Comparison of ENCODE assay signal across 10 cellular contexts in the genomic region with DNA sequence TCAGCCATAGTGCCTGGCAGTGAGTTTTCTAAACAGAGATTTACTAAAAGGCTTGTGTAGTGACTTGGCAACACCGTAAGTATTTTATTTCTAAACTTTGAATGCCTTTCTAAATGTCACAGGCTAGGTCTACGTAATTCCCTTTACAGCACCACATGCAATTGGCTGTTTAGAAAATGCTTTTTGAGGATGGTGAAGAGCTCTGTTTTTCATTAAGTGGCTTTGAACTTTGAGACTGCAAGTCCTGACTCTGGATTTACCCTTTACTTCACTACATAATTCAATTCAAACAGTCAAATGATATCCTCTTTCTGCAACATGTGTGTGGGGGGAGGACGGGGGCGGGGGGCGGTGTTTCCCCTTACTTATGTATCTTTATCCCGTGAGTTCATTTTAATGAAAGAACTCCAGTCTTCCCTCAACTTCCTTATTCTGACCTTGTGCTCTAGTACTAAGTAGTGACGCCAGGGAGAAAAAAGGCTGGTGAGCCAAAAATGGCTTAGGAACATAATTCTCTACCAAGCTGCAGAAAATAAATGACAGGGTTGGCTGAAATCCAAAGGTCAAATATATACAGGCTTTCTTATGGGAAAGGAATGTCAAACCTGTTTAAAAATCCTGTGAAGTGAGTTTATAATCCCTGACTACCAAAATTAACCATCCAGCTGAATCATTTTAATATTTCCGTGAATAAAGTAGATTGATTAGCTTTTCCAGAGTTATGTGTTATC.
DNase-seq lines count a peak whose midpoint lies in the region; ATAC-seq, FAIRE-seq and TF ChIP-seq lines count a peak whose summit lies in the region.
"Had no signal": no experiment of that assay in that cellular context is flagged by ENCODE, and none has a peak within 500 bp of the region (broad histone marks: within the 10 kb centered on the region; RNA-seq: fewer than 3 reads in every experiment).

No MANE protein-coding gene starts in this region.

- H3K9ac ChIP-seq in IMR-90 (ENCODE audit: low read depth, low read length), result no peak overlapping the region

- ATAC-seq in IMR-90 (ENCODE audit: low read depth) (peak; percentile 84), HG03159 (IDR thresholded peaks at IDR 0.05; ENCODE audit: unreplicated experiment) (no peak)
- ATAC-seq: effector memory CD8-positive, alpha-beta T cell had no signal

- H4K91ac ChIP-seq in IMR-90 (ENCODE audit: insufficient read depth, low read depth, low read length), result no peak overlapping the region; the same call in 1 of the 2 replicates

- H2BK20ac ChIP-seq in IMR-90 (ENCODE audit: low read depth, low read length), result no peak overlapping the region

- H2BK120ac ChIP-seq in IMR-90 (ENCODE audit: low read depth, low read length), result peak overlapping the region; percentile 18; the same call in 1 of the 2 replicates

- H3K27me3 ChIP-seq in IMR-90 (ENCODE audit: control insufficient read depth, insufficient read depth, low read length) (no peaks in the 10 kb centered on the region), small intestine (ENCODE audit: control insufficient read depth in 2 of 2, insufficient read depth in 2 of 2, low read length in 2 of 2) (no peaks in the 10 kb centered on the region)

- TF ChIP-seq POLR2A in IMR-90 (IDR thresholded peaks at IDR 0.05; ENCODE audit: low read depth, low read length), result no peak

- H3K18ac ChIP-seq in IMR-90 (ENCODE audit: low read depth, low read length), result no peak overlapping the region; the same call in 1 of the 2 replicates

- dilution Hi-C loops in IMR-90 (cut with HindIII; ENCODE audit: low sequenced_read_pairs, unreplicated experiment), result no loop called here

- WGBS in IMR-90 (ENCODE audit: extremely low coverage in 2 of 2, insufficient read length in 1 of 2), 2 experiments, result no CpG with 5 or more reads among the region's 8 CpGs
- 41 to 57% (median 52%) methylated on average over 8 of the region's 8 CpGs for WGBS in small intestine, 3 donors

- H3K4me3 ChIP-seq in IMR-90 (ENCODE audit: insufficient read depth, low read depth, low read length) (no peak overlapping the region), small intestine (ENCODE audit: low read depth in 1 of 2, low read length in 2 of 2) (no peak overlapping the region)

- peak overlapping the region; percentile 21; the same call in 1 of the 2 replicates for H3K4me2 ChIP-seq in IMR-90 (ENCODE audit: low read depth, low read length)

- peak overlapping the region in 1 of 2 experiments; percentile 53; a peak in 2 of 4 replicates for H4K8ac ChIP-seq in IMR-90 (ENCODE audit: low read depth in 2 of 2, low read length in 2 of 2)

- no peak for FAIRE-seq in small intestine (lab: Jason Lieb, UNC)

- TF ChIP-seq CTCF in IMR-90 (conservative IDR thresholded peaks at IDR 0.05; ENCODE audit: low read depth, low read length), result no peak

- no peak overlapping the region for H4K5ac ChIP-seq in IMR-90 (ENCODE audit: low read depth, low read length)

- H3K4ac ChIP-seq in IMR-90 (ENCODE audit: low read depth, low read length), result peak overlapping the region; percentile 54; the same call in 1 of the 2 replicates

- TF ChIP-seq RAD21 in IMR-90 (IDR thresholded peaks at IDR 0.05; ENCODE audit: low read length), result no peak

- no peaks in the 10 kb centered on the region for H3K9me3 ChIP-seq in IMR-90 (ENCODE audit: control insufficient read depth, insufficient read depth, low read length)
- no peaks in the 10 kb centered on the region for H3K9me3 ChIP-seq in small intestine (ENCODE audit: control insufficient read depth, low read depth)

- H3K9me1 ChIP-seq in IMR-90 (ENCODE audit: insufficient read depth, low read length), result no peaks in the 10 kb centered on the region

- H3K4me1 ChIP-seq in IMR-90 (ENCODE audit: control insufficient read depth, insufficient read depth, low read length) (peaks cover 3% of the 10 kb centered on the region; the same call in 1 of the 2 replicates), small intestine (ENCODE audit: control insufficient read depth in 2 of 2, insufficient read depth in 1 of 2, low read depth in 1 of 2, low read length in 1 of 2) (no peaks in the 10 kb centered on the region)

- 0 out of 2 replicates have a peak overlapping the region, but pooled peaks have one; percentile 32 for H3K23ac ChIP-seq in IMR-90 (ENCODE audit: low read depth, low read length)

- H3K27ac ChIP-seq in IMR-90 (ENCODE audit: insufficient read depth, low read length), result peak overlapping the region; percentile 46; the same call in 1 of the 2 replicates
- H3K27ac ChIP-seq in small intestine (ENCODE audit: low read depth in 1 of 2, low read length in 1 of 2), result no peak overlapping the region

- H2BK15ac ChIP-seq in IMR-90 (ENCODE audit: low read depth, low read length), result no peak overlapping the region

- peaks cover 15 to 19% of the 10 kb centered on the region in 2 experiments for H3K79me1 ChIP-seq in IMR-90 (ENCODE audit: low read depth in 1 of 2, low read length in 2 of 2)

- H4K20me1 ChIP-seq in IMR-90 (ENCODE audit: insufficient read depth, low read length), result no peaks in the 10 kb centered on the region

- intact Hi-C loops in IMR-90 (cut with micrococcal nuclease) (no loop called here), head of caudate nucleus (cut with DNase I) (no loop called here)

- POLR2A ChIA-PET in IMR-90 (lab: Charles Lee; ENCODE audit: unreplicated experiment), result interaction anchor here (0.6 kb wide), 1 partner anchor 86 kb away, joined by 3 read pairs; no protein-coding TSS in a partner anchor

- no peak overlapping the region for H2AFZ ChIP-seq in IMR-90 (replicated peaks; ENCODE audit: low read length, poor library complexity)

- H3K56ac ChIP-seq in IMR-90 (ENCODE audit: extremely low read depth, insufficient read depth, low read length), result 0 out of 2 replicates have a peak overlapping the region, but pooled peaks have one; percentile 29

- no peak overlapping the region for H2AK9ac ChIP-seq in IMR-90 (replicated peaks; ENCODE audit: low read depth, low read length, poor library complexity)

- H2AK5ac ChIP-seq in IMR-90 (ENCODE audit: low read depth, low read length), result peak overlapping the region; percentile 69

- CTCF ChIA-PET in IMR-90 (lab: Yijun Ruan, JAX), result no interaction called here

- BruUV-seq in IMR-90 (replicated peaks; lab: Mats Ljungman, UMichigan), result no TSS peak

- H2BK5ac ChIP-seq in IMR-90 (ENCODE audit: low read depth, low read length, poor library complexity, severe bottlenecking), result peak overlapping the region; percentile 75

- DNase-seq in AG08396 (ENCODE audit: low spot score), result peak; percentile 17
- peak; percentile 86 for DNase-seq in IMR-90
- peak; percentile 59 for DNase-seq in astrocyte of the hippocampus (ENCODE audit: low read depth, low spot score)
- peak; percentile 81 for DNase-seq in left kidney (ENCODE audit: low read depth, low spot score)
- no peak for DNase-seq in NCI-H1092 treated with DMSO at 0.1 percent for 48 hours (lab: John Stamatoyannopoulos, UW)
- no peak for DNase-seq in head of caudate nucleus
- no peak for DNase-seq in small intestine
- DNase-seq: activated CD4-positive, alpha-beta T cell treated with anti-CD3 and anti-CD28 coated beads, Interleukin-2, amount 50 U/mL, for 48 hours; effector memory CD8-positive, alpha-beta T cell had no signal

- H3K14ac ChIP-seq in IMR-90 (replicated peaks; ENCODE audit: low read depth, low read length), result peak overlapping the region; percentile 46; the same call in 1 of the 2 replicates

- in situ Hi-C loops in IMR-90 (cut with MboI; ENCODE audit: low sequenced_read_pairs), result no loop called here

- H3K36me3 ChIP-seq in IMR-90 (ENCODE audit: control insufficient read depth, insufficient read depth, low read length) (no peaks in the 10 kb centered on the region), small intestine (ENCODE audit: control insufficient read depth in 2 of 2, insufficient read depth in 2 of 2, low read length in 2 of 2) (no peaks in the 10 kb centered on the region)

TF ChIP-seq in IMR-90, 13 proteins besides CTCF, POLR2A, EP300 and RAD21:
- TF ChIP-seq, protein P1, sequence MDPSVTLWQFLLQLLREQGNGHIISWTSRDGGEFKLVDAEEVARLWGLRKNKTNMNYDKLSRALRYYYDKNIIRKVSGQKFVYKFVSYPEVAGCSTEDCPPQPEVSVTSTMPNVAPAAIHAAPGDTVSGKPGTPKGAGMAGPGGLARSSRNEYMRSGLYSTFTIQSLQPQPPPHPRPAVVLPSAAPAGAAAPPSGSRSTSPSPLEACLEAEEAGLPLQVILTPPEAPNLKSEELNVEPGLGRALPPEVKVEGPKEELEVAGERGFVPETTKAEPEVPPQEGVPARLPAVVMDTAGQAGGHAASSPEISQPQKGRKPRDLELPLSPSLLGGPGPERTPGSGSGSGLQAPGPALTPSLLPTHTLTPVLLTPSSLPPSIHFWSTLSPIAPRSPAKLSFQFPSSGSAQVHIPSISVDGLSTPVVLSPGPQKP (IDR thresholded peaks at IDR 0.05; ENCODE audit: borderline replicate concordance, low read depth, low read length), result no peak
- TF ChIP-seq MAZ (IDR thresholded peaks at IDR 0.05; ENCODE audit: borderline replicate concordance, low read depth, low read length) (no peak), MAFK (IDR thresholded peaks at IDR 0.05; ENCODE audit: low read depth, low read length) (no peak), NFE2L2 (IDR thresholded peaks at IDR 0.05; ENCODE audit: low read depth, low read length) (no peak)

Comparison
In these comparisons a context has a peak if more than half of its experiments do, and no peak if none do; other contexts are left out.
1. DNase-seq: peak in AG08396 (single experiment), IMR-90 (single experiment), astrocyte of the hippocampus (single experiment) and left kidney (single experiment); none in NCI-H1092 treated with DMSO at 0.1 percent for 48 hours (single experiment), head of caudate nucleus (0 of 42) and small intestine (single experiment).